ENCODE assay signal across 10 cellular contexts in the genomic region with DNA sequence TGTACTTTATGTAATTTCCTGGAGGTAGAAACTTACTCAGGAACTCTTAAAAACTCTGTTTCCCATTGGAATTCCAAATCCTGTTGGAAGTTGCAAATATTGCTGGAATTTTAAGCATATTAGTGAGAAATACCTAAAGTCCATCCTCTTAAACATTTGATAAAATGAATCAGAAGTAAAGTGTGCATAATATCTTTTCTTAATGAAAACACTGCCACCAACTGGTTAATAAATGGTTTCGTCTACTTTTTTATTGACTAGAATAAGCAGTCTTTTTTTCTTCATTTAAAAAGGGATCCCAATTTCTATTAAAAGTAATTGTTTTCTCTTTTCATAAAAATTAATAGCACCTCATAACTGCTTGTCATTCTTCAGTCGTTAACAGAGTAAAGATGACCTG. TPM values are rescaled to one million over a fixed set of nuclear protein-coding genes. Genes with fewer than 3 reads are reported as not detected.
A peak's percentile ranks its signal among the peaks of the same experiment; 100 is the strongest.
DNase-seq lines count a peak whose midpoint lies in the region; ATAC-seq, FAIRE-seq and TF ChIP-seq lines count a peak whose summit lies in the region.
"Had no signal": no experiment of that assay in that cellular context is flagged by ENCODE, and none has a peak within 500 bp of the region (broad histone marks: within the 10 kb centered on the region; RNA-seq: fewer than 3 reads in every experiment).

No MANE protein-coding gene starts in this region.

- no peaks in the 10 kb centered on the region for H4K20me1 ChIP-seq in PC-9 (ENCODE audit: insufficient read depth)

- ATAC-seq in A549 (no peak), foreskin keratinocyte (no peak), omental fat pad (ENCODE audit: low FRiP score) (no peak), GM18858 (IDR thresholded peaks at IDR 0.05; ENCODE audit: unreplicated experiment) (no peak)
- ATAC-seq in activated T-helper 17 cell treated with anti-CD3 and anti-CD28 coated beads, Interleukin-2, amount 50 U/mL, for 72 hours (replicated peaks) = no peak
- ATAC-seq: pancreas had no signal

- TF ChIP-seq CTCF in A549 (IDR thresholded peaks at IDR 0.05) (peak; percentile 44), PC-9 (conservative IDR thresholded peaks at IDR 0.05) (peak; percentile 31; the same call in 1 of the 2 replicates), foreskin keratinocyte (conservative IDR thresholded peaks at IDR 0.05) (peak; percentile 33), omental fat pad (IDR thresholded peaks at IDR 0.05) (no peak)

- H3K36me3 ChIP-seq in PC-9 (ENCODE audit: low read depth) = no peaks in the 10 kb centered on the region
- H3K36me3 ChIP-seq: pancreas had no signal

- 3% methylated on average over 2 of the region's 2 CpGs for WGBS in A549 (ENCODE audit: missing lambda C conversion rate)

- no peaks in the 10 kb centered on the region for H3F3A ChIP-seq in PC-9 (ENCODE audit: insufficient read depth, low read depth)

- no TSS peak for BruUV-seq in PC-9 (replicated peaks; lab: Mats Ljungman, UMichigan)

- POLR2A ChIA-PET in A549 (lab: Yijun Ruan, JAX) (no interaction called here), PC-9 (lab: Charles Lee; ENCODE audit: unreplicated experiment) (no interaction called here)

- H3K9me3 ChIP-seq in A549 = no peaks in the 10 kb centered on the region
- no peaks in the 10 kb centered on the region for H3K9me3 ChIP-seq in PC-9 (ENCODE audit: insufficient read depth, low read depth)
- H3K9me3 ChIP-seq: pancreas had no signal

- no peaks in the 10 kb centered on the region for H3K27me3 Mint-ChIP-seq in activated T-helper 17 cell treated with anti-CD3 and anti-CD28 coated beads, Interleukin-2, amount 50 U/mL, for 72 hours

- CTCF ChIA-PET in A549 (lab: Yijun Ruan, JAX) (interaction anchor here (1.7 kb wide), 1 partner anchor 10 kb away, joined by 6 read pairs; no protein-coding TSS in a partner anchor), PC-9 (lab: Charles Lee) (no interaction called here)

- H3K4me1 Mint-ChIP-seq in activated T-helper 17 cell treated with anti-CD3 and anti-CD28 coated beads, Interleukin-2, amount 50 U/mL, for 72 hours = no peaks in the 10 kb centered on the region

- H2AFZ ChIP-seq in PC-9 = no peak overlapping the region

- H3K4me1 ChIP-seq in A549 (no peaks in the 10 kb centered on the region), PC-9 (replicated peaks; ENCODE audit: insufficient read depth) (no peaks in the 10 kb centered on the region), foreskin keratinocyte (no peaks in the 10 kb centered on the region)
- H3K4me1 ChIP-seq: pancreas had no signal

- no peak for FAIRE-seq in A549 (lab: Jason Lieb, UNC)
- peak; percentile 47 for FAIRE-seq in G401.6 (lab: Jason Lieb, UNC)
- FAIRE-seq: pancreas had no signal

- no peak overlapping the region for H3K4me2 ChIP-seq in A549
- no peak overlapping the region for H3K4me2 ChIP-seq in PC-9

- no peak overlapping the region for H3K4me3 Mint-ChIP-seq in activated T-helper 17 cell treated with anti-CD3 and anti-CD28 coated beads, Interleukin-2, amount 50 U/mL, for 72 hours

- H3K4me3 ChIP-seq in A549 (no peak overlapping the region), PC-9 (no peak overlapping the region)
- H3K4me3 ChIP-seq: pancreas had no signal

- DNase-seq in A549 (ENCODE audit: low read depth in 1 of 2, low spot score in 1 of 2) (no peak), PC-9 (no peak), foreskin keratinocyte (peak in 1 of 2 donors; percentile 4), omental fat pad (ENCODE audit: low spot score) (no peak), NCI-H1436 (lab: John Stamatoyannopoulos, UW) (no peak)
- DNase-seq: activated CD4-positive, alpha-beta T cell treated with anti-CD3 and anti-CD28 coated beads for 48 hours; pancreas had no signal

- H3K27ac Mint-ChIP-seq in activated T-helper 17 cell treated with anti-CD3 and anti-CD28 coated beads, Interleukin-2, amount 50 U/mL, for 72 hours = no peak overlapping the region

- H3K9me3 Mint-ChIP-seq in activated T-helper 17 cell treated with anti-CD3 and anti-CD28 coated beads, Interleukin-2, amount 50 U/mL, for 72 hours = peaks cover 5% of the 10 kb centered on the region

- no peak for TF ChIP-seq EP300 in A549 (IDR thresholded peaks at IDR 0.05)

- no peak overlapping the region for H3K27ac ChIP-seq in A549
- no peak overlapping the region for H3K27ac ChIP-seq in PC-9
- H3K27ac ChIP-seq in foreskin keratinocyte = no peak overlapping the region
- H3K27ac ChIP-seq: pancreas had no signal

- H3K79me2 ChIP-seq in PC-9 (ENCODE audit: low read depth) = no peaks in the 10 kb centered on the region

- TF ChIP-seq POLR2A in A549 (IDR thresholded peaks at IDR 0.05; ENCODE audit: low read length) = no peak

- no peaks in the 10 kb centered on the region for H3K36me3 Mint-ChIP-seq in activated T-helper 17 cell treated with anti-CD3 and anti-CD28 coated beads, Interleukin-2, amount 50 U/mL, for 72 hours (ENCODE audit: low read depth)

- peak; percentile 39 to 58; a peak in 3 of 5 replicates for TF ChIP-seq RAD21 in A549 (conservative IDR thresholded peaks at IDR 0.05 in 1 of 2, IDR thresholded peaks at IDR 0.05 in 1 of 2)

- no peaks in the 10 kb centered on the region for H3K9me2 ChIP-seq in PC-9 (ENCODE audit: insufficient read depth)

- intact Hi-C loops in PC-9 (cut with micrococcal nuclease; ENCODE audit: unreplicated experiment) = no loop called here

- H3K27me3 ChIP-seq in PC-9 (ENCODE audit: insufficient read depth, low read depth) = no peaks in the 10 kb centered on the region; the same call in 1 of the 2 replicates
- H3K27me3 ChIP-seq in foreskin keratinocyte = no peaks in the 10 kb centered on the region
- H3K27me3 ChIP-seq: pancreas had no signal

TF ChIP-seq in A549, 52 proteins besides CTCF, POLR2A, EP300 and RAD21:
- TF ChIP-seq CBX2 (IDR thresholded peaks at IDR 0.05; ENCODE audit: borderline replicate concordance, low read depth) (no peak), HES2 (IDR thresholded peaks at IDR 0.05) (no peak), USF2 (IDR thresholded peaks at IDR 0.05) (no peak), SMC3 (IDR thresholded peaks at IDR 0.05) (peak; percentile 36; the same call in 2 of the 3 replicates), BCL3 (IDR thresholded peaks at IDR 0.05) (no peak)
TF ChIP-seq in A549: peak in this region for 1.

RNA-seq across cellular contexts. Expression of gene NPS, which starts 28.3 kb away (rescaled TPM):
- polyA plus RNA-seq in A549 (2011; rRNA removed) (not detected in 2 replicates), A549 (2017; fragmentation: RNase III; extraction: RNeasy Plus Mini Kit Qiagen cat#74134 plus additional on column Dnase treatment) (not detected in 3 replicates), foreskin keratinocyte (not detected in 2 replicates)
- polyA plus RNA-seq in A549 (2012; cell fraction: cytosol; rRNA removed) = not detected in 2 replicates
- not detected in 2 replicates for polyA plus RNA-seq in A549 (2012; cell fraction: nucleus; rRNA removed)
- polyA minus RNA-seq in A549 (2011; rRNA and poly(A)+ RNA removed) = not detected in 2 replicates
- total RNA-seq in PC-9 (2021) (not detected in 2 replicates), foreskin keratinocyte (not detected in 2 replicates), omental fat pad (not detected)
- total RNA-seq in activated T-helper 17 cell treated with anti-CD3 and anti-CD28 coated beads, Interleukin-2, amount 50 U/mL, for 72 hours = not detected
- total RNA-seq: pancreas had no signal
- polyA plus RNA-seq: pancreas had no signal

Comparison
In these comparisons a context has a peak if more than half of its experiments do, and no peak if none do; other contexts are left out.
1. CTCF ChIP-seq: peak in A549 (single experiment), PC-9 (single experiment) and foreskin keratinocyte (single experiment); none in omental fat pad (0 of 3).